Comparison of ENCODE assay signal across 9 cellular contexts in genomic region chr4:98997176-98997575, GRCh38. TPM values are rescaled to one million over a fixed set of nuclear protein-coding genes. Genes with fewer than 3 reads are reported as not detected.
DNase-seq lines count a peak whose midpoint lies in the region; ATAC-seq and TF ChIP-seq lines count a peak whose summit lies in the region.
"Had no signal": no experiment of that assay in that cellular context is flagged by ENCODE, and none has a peak within 500 bp of the region (broad histone marks: within the 10 kb centered on the region; RNA-seq: fewer than 3 reads in every experiment).

No MANE protein-coding gene starts in this region.

- H3K27me3 ChIP-seq in foreskin keratinocyte: no peaks in the 10 kb centered on the region
- H3K27me3 ChIP-seq: sigmoid colon had no signal

- no peak for TF ChIP-seq CTCF in foreskin keratinocyte (conservative IDR thresholded peaks at IDR 0.05)

- peaks cover 31% of the 10 kb centered on the region for H3K4me1 ChIP-seq in foreskin keratinocyte

- no peaks in the 10 kb centered on the region for H3K9me3 ChIP-seq in T-helper 17 cell (ENCODE audit: control insufficient read depth, low read length, poor library complexity, severe bottlenecking)
- H3K9me3 ChIP-seq: sigmoid colon had no signal

- DNase-seq in stimulated activated naive CD8-positive, alpha-beta T cell treated with anti-CD3 and anti-CD28 coated beads, Interleukin-15, amount 100 ng/mL, for 72 hours: no peak
- DNase-seq in T-helper 17 cell: no peak
- peak in 1 of 2 donors; percentile 57 for DNase-seq in foreskin keratinocyte
- no peak for DNase-seq in SHP77 treated with DMSO at 0.1 percent for 48 hours (lab: John Stamatoyannopoulos, UW)
- no peak for DNase-seq in C1 segment of cervical spinal cord (lab: John Stamatoyannopoulos, UW)
- DNase-seq in ureter (ENCODE audit: low spot score): no peak
- no peak for DNase-seq in NCI-H1048 (lab: John Stamatoyannopoulos, UW)
- DNase-seq: sigmoid colon had no signal

- H3K9me3 Mint-ChIP-seq in stimulated activated naive CD8-positive, alpha-beta T cell treated with anti-CD3 and anti-CD28 coated beads, Interleukin-15, Interleukin-2, amounts not matched to agents 100 ng/mL and 50 ng/mL, for 24 hours: no peaks in the 10 kb centered on the region
- H3K9me3 Mint-ChIP-seq in stimulated activated naive CD8-positive, alpha-beta T cell treated with anti-CD3 and anti-CD28 coated beads, Interleukin-15, amount 100 ng/mL, for 72 hours: no peaks in the 10 kb centered on the region

- peak overlapping the region; percentile 20 for H3K27ac ChIP-seq in foreskin keratinocyte

- peaks cover 11% of the 10 kb centered on the region for H3K36me3 Mint-ChIP-seq in stimulated activated naive CD8-positive, alpha-beta T cell treated with anti-CD3 and anti-CD28 coated beads, Interleukin-15, Interleukin-2, amounts not matched to agents 100 ng/mL and 50 ng/mL, for 24 hours (ENCODE audit: low read depth)
- H3K36me3 Mint-ChIP-seq in T-helper 17 cell (ENCODE audit: low read depth): no peaks in the 10 kb centered on the region

- no peak overlapping the region for H3K27ac Mint-ChIP-seq in stimulated activated naive CD8-positive, alpha-beta T cell treated with anti-CD3 and anti-CD28 coated beads, Interleukin-15, Interleukin-2, amounts not matched to agents 100 ng/mL and 50 ng/mL, for 24 hours
- H3K27ac Mint-ChIP-seq in stimulated activated naive CD8-positive, alpha-beta T cell treated with anti-CD3 and anti-CD28 coated beads, Interleukin-15, amount 100 ng/mL, for 72 hours: no peak overlapping the region
- peak overlapping the region; percentile 41 for H3K27ac Mint-ChIP-seq in T-helper 17 cell

- H3K4me1 Mint-ChIP-seq in stimulated activated naive CD8-positive, alpha-beta T cell treated with anti-CD3 and anti-CD28 coated beads, Interleukin-15, Interleukin-2, amounts not matched to agents 100 ng/mL and 50 ng/mL, for 24 hours (ENCODE audit: low read depth): peaks cover 56% of the 10 kb centered on the region
- H3K4me1 Mint-ChIP-seq in stimulated activated naive CD8-positive, alpha-beta T cell treated with anti-CD3 and anti-CD28 coated beads, Interleukin-15, amount 100 ng/mL, for 72 hours: peaks cover 44% of the 10 kb centered on the region
- peaks cover 36% of the 10 kb centered on the region for H3K4me1 Mint-ChIP-seq in T-helper 17 cell

- no peaks in the 10 kb centered on the region for H3K27me3 Mint-ChIP-seq in stimulated activated naive CD8-positive, alpha-beta T cell treated with anti-CD3 and anti-CD28 coated beads, Interleukin-15, Interleukin-2, amounts not matched to agents 100 ng/mL and 50 ng/mL, for 24 hours
- no peaks in the 10 kb centered on the region for H3K27me3 Mint-ChIP-seq in stimulated activated naive CD8-positive, alpha-beta T cell treated with anti-CD3 and anti-CD28 coated beads, Interleukin-15, amount 100 ng/mL, for 72 hours
- H3K27me3 Mint-ChIP-seq in T-helper 17 cell: no peaks in the 10 kb centered on the region

- ATAC-seq in stimulated activated naive CD8-positive, alpha-beta T cell treated with anti-CD3 and anti-CD28 coated beads, Interleukin-15, amount 100 ng/mL, for 72 hours: no peak
- no peak for ATAC-seq in T-helper 17 cell
- ATAC-seq in foreskin keratinocyte: no peak

- peak overlapping the region; percentile 94 for H3K4me3 Mint-ChIP-seq in stimulated activated naive CD8-positive, alpha-beta T cell treated with anti-CD3 and anti-CD28 coated beads, Interleukin-15, Interleukin-2, amounts not matched to agents 100 ng/mL and 50 ng/mL, for 24 hours
- peak overlapping the region in 1 of 2 donors; percentile 87 for H3K4me3 Mint-ChIP-seq in stimulated activated naive CD8-positive, alpha-beta T cell treated with anti-CD3 and anti-CD28 coated beads, Interleukin-15, amount 100 ng/mL, for 72 hours
- H3K4me3 Mint-ChIP-seq in T-helper 17 cell: no peak overlapping the region

RNA-seq across cellular contexts. Expression of gene METAP1, which starts 1.7 kb away (rescaled TPM):
- total RNA-seq in T-helper 17 cell (10 to 100 TPM; 37.2 to 40.1 TPM), foreskin keratinocyte (85.2 and 104 TPM in 2 replicates), ureter (96.5 TPM)
- 39.5 and 49.5 TPM in 2 replicates for polyA plus RNA-seq in foreskin keratinocyte
